Comparison of ENCODE assay signal across 8 cellular contexts in genomic region chr17:83078378-83079339, GRCh38. TPM values are rescaled to one million over a fixed set of nuclear protein-coding genes. Genes with fewer than 3 reads are reported as not detected.
DNase-seq lines count a peak whose midpoint lies in the region; ATAC-seq, FAIRE-seq and TF ChIP-seq lines count a peak whose summit lies in the region.

No MANE protein-coding gene starts in this region.

- CTCF ChIA-PET in RWPE1 (lab: Yijun Ruan, JAX) (no interaction called here), endothelial cell of umbilical vein (lab: Charles Lee) (interaction anchor here (0.6 to 1.0 kb wide), 4 partner anchors 26 to 297 kb away, joined by 3 to 6 read pairs (median 4); no protein-coding TSS in a partner anchor)

- no TSS peak for BruUV-seq in endothelial cell of umbilical vein (replicated peaks; lab: Mats Ljungman, UMichigan)

- no peaks in the 10 kb centered on the region for H3K36me3 ChIP-seq in endothelial cell of umbilical vein (ENCODE audit: control insufficient read depth in 2 of 2, extremely low read depth in 1 of 2, insufficient read depth in 2 of 2, low read length in 2 of 2)

- dilution Hi-C loops in endothelial cell of umbilical vein (cut with MboI; ENCODE audit: extremely low pct_ligation_motif_present, low sequenced_read_pairs), result no loop called here

- peak overlapping the region; percentile 63 for H3K4me2 ChIP-seq in endothelial cell of umbilical vein (ENCODE audit: insufficient read depth, low read length)

- H3K27me3 Mint-ChIP-seq in neural crest cell (ENCODE audit: low read depth), result peaks cover 46% of the 10 kb centered on the region

- no peak for TF ChIP-seq POLR2A in endothelial cell of umbilical vein (IDR thresholded peaks at IDR 0.05; ENCODE audit: low read depth, low read length)

- H3K79me2 ChIP-seq in endothelial cell of umbilical vein (ENCODE audit: control insufficient read depth, insufficient read depth, low read length), result peaks cover 24% of the 10 kb centered on the region

- no peaks in the 10 kb centered on the region for H4K20me1 ChIP-seq in endothelial cell of umbilical vein (replicated peaks; ENCODE audit: control insufficient read depth, extremely low read depth, insufficient read depth, low read length)

- no peaks in the 10 kb centered on the region for H3K9me1 ChIP-seq in endothelial cell of umbilical vein (replicated peaks; ENCODE audit: control insufficient read depth, extremely low read depth, insufficient read depth, low read length)

- peak overlapping the region; percentile 47 for H2AFZ ChIP-seq in endothelial cell of umbilical vein (ENCODE audit: low read depth, low read length)

- peaks cover 16% of the 10 kb centered on the region for H3K4me1 ChIP-seq in endothelial cell of umbilical vein (ENCODE audit: control insufficient read depth, extremely low read depth, insufficient read depth, low read length)

- H3K27ac ChIP-seq in RWPE1 (peak overlapping the region; percentile 90), endothelial cell of umbilical vein (ENCODE audit: insufficient read depth, low read depth, low read length) (no peak overlapping the region)

- POLR2A ChIA-PET in RWPE1 (lab: Yijun Ruan, JAX; ENCODE audit: low non-redundant PET), result interaction anchor here (0.5 kb wide), 1 partner anchor 34 kb away, joined by 3 read pairs; no protein-coding TSS in a partner anchor
- POLR2A ChIA-PET in endothelial cell of umbilical vein (lab: Charles Lee), result interaction anchor here (0.6 to 0.7 kb wide), 2 partner anchors 30 to 101 kb away, joined by 3 read pairs; no protein-coding TSS in a partner anchor

- no peaks in the 10 kb centered on the region for H3K9me3 ChIP-seq in endothelial cell of umbilical vein (replicated peaks; ENCODE audit: control insufficient read depth, insufficient read depth, low read length)

- no peak for TF ChIP-seq CTCF in RWPE1 (conservative IDR thresholded peaks at IDR 0.05; ENCODE audit: low read depth)
- no peak for TF ChIP-seq CTCF in endothelial cell of umbilical vein (IDR thresholded peaks at IDR 0.05; ENCODE audit: extremely low read depth in 1 of 2, insufficient read depth in 1 of 2, low read depth in 1 of 2, low read length in 2 of 2)
- TF ChIP-seq CTCF in neural crest cell (conservative IDR thresholded peaks at IDR 0.05), result no peak

- H3K9me3 Mint-ChIP-seq in neural crest cell, result no peaks in the 10 kb centered on the region

- intact Hi-C loops in endothelial cell of umbilical vein (cut with micrococcal nuclease), result no loop called here

- ATAC-seq in GM19324 (IDR thresholded peaks at IDR 0.05; ENCODE audit: low FRiP score, unreplicated experiment), result peak; percentile 2
- no peak for ATAC-seq in HG03095 (IDR thresholded peaks at IDR 0.05; ENCODE audit: unreplicated experiment)

- peaks cover 3% of the 10 kb centered on the region for H3K4me1 Mint-ChIP-seq in neural crest cell

- peak overlapping the region; percentile 72 for H3K4me3 Mint-ChIP-seq in neural crest cell

- no peaks in the 10 kb centered on the region for H3K36me3 Mint-ChIP-seq in neural crest cell (ENCODE audit: low read depth)

- H3K4me3 ChIP-seq in endothelial cell of umbilical vein (replicated peaks in 1 of 3; ENCODE audit: insufficient read depth in 1 of 3, low read depth in 1 of 3, low read length in 3 of 3), result peak overlapping the region; percentile 30 to 44 (median 36)

- no peak overlapping the region for H3K27ac Mint-ChIP-seq in neural crest cell (ENCODE audit: unreplicated experiment)

- no peak for FAIRE-seq in endothelial cell of umbilical vein (lab: Jason Lieb, UNC)

- H3K27me3 ChIP-seq in endothelial cell of umbilical vein (ENCODE audit: control insufficient read depth in 2 of 2, insufficient read depth in 2 of 2, low read length in 2 of 2), result no peaks in the 10 kb centered on the region

- peak overlapping the region; percentile 36 for H3K9ac ChIP-seq in endothelial cell of umbilical vein (replicated peaks; ENCODE audit: extremely low read depth, insufficient read depth, low read length)

- DNase-seq in RWPE1 (ENCODE audit: low spot score) (no peak), endothelial cell of umbilical vein (ENCODE audit: low read depth, low spot score) (no peak), neural crest cell (ENCODE audit: low read depth, low spot score) (peak; percentile 14), MV-4-11 (lab: John Stamatoyannopoulos, UW) (no peak), NCI-H1092 (lab: John Stamatoyannopoulos, UW) (no peak), dermis blood vessel endothelial cell (no peak)

TF ChIP-seq in endothelial cell of umbilical vein, 7 proteins besides CTCF, POLR2A, EP300 and RAD21:
- no peak for TF ChIP-seq JUN (IDR thresholded peaks at IDR 0.05; ENCODE audit: borderline replicate concordance, insufficient read depth, insufficient read length, low read depth)
TF ChIP-seq in endothelial cell of umbilical vein: peak in this region for 0.

RNA-seq across cellular contexts. Expression of gene METRNL, which starts 0.8 kb away (rescaled TPM):
- 29.5 and 36.6 TPM in 2 replicates for total RNA-seq in endothelial cell of umbilical vein
- polyA plus RNA-seq in endothelial cell of umbilical vein, result 54.4 and 67.5 TPM in 2 replicates
- polyA plus RNA-seq in endothelial cell of umbilical vein (2011; cell fraction: cytosol; rRNA removed), result 21.5 and 36.2 TPM in 2 replicates
- polyA plus RNA-seq in endothelial cell of umbilical vein (2011; cell fraction: nucleus; rRNA removed), result 13.5 and 18.3 TPM in 2 replicates
- 19.0 and 36.8 TPM in 2 replicates for polyA plus RNA-seq in endothelial cell of umbilical vein (2012)
- 20.0 and 21.3 TPM in 2 replicates for polyA minus RNA-seq in endothelial cell of umbilical vein
- 62.9 TPM for polyA minus RNA-seq in endothelial cell of umbilical vein (2011; cell fraction: cytosol; rRNA and poly(A)+ RNA removed)
- polyA minus RNA-seq in endothelial cell of umbilical vein (2011; cell fraction: nucleus; rRNA and poly(A)+ RNA removed), result 5.6 and 13.3 TPM in 2 replicates
- total RNA-seq in neural crest cell, result 14.7 and 18.2 TPM in 2 replicates
- 80.6 and 85.3 TPM in 2 replicates for total RNA-seq in dermis blood vessel endothelial cell
